In genomic region chr17:18412001-18412538, GRCh38 we compare ENCODE assay signal across 11 cellular contexts. TPM values are rescaled to one million over a fixed set of nuclear protein-coding genes. Genes with fewer than 3 reads are reported as not detected.
DNase-seq lines count a peak whose midpoint lies in the region; ATAC-seq, FAIRE-seq and TF ChIP-seq lines count a peak whose summit lies in the region.
"Not testable (repeated sequence)": the region's sequence is repeated elsewhere in the genome, so short reads cannot be mapped to it uniquely, and the experiment has no call there.
"Had no signal": no experiment of that assay in that cellular context is flagged by ENCODE, and none has a peak within 500 bp of the region (broad histone marks: within the 10 kb centered on the region; RNA-seq: fewer than 3 reads in every experiment).

No MANE protein-coding gene starts in this region.

- peak; percentile 49 for ATAC-seq in GM19324 (IDR thresholded peaks at IDR 0.05; ENCODE audit: low FRiP score, unreplicated experiment)
- ATAC-seq in HG02678 (IDR thresholded peaks at IDR 0.05; ENCODE audit: unreplicated experiment) = peak; percentile 82
- peak; percentile 99 for ATAC-seq in activated CD4-positive, CD25-positive, alpha-beta regulatory T cell treated with anti-CD3 and anti-CD28 coated beads, Interleukin-2, amount 50 U/mL, for 24 hours
- ATAC-seq in lung (ENCODE audit: insufficient read depth, low FRiP score) = peak; percentile 83

- not testable (repeated sequence) for H3K36me3 ChIP-seq in BLaER1; HUES6 (ENCODE audit: control insufficient read depth, insufficient read depth, low read length); H1 (ENCODE audit: control insufficient read depth in 2 of 4, insufficient read depth in 4 of 4, low read length in 3 of 4); lung (ENCODE audit: control insufficient read depth in 2 of 2, insufficient read depth in 2 of 2, low read length in 2 of 2); skeletal muscle satellite cell (ENCODE audit: insufficient read depth, low read length)

- not testable (repeated sequence) for H3K56ac ChIP-seq in H1 (replicated peaks; ENCODE audit: insufficient read length, low read depth, low read length)

- not testable (repeated sequence) for H3K4ac ChIP-seq in H1 (replicated peaks; ENCODE audit: insufficient read length, low read depth, low read length)

- not testable (repeated sequence) for H4K91ac ChIP-seq in H1 (replicated peaks; ENCODE audit: insufficient read length, low read length)

- H2AK5ac ChIP-seq in H1 (ENCODE audit: low read depth, low read length) = not testable (repeated sequence)

- H3K79me1 ChIP-seq in H1 (ENCODE audit: low read depth, low read length) = not testable (repeated sequence)

- H3K4me3 ChIP-seq in BLaER1 = peak overlapping the region; percentile 68
- not testable (repeated sequence) for H3K4me3 ChIP-seq in HUES6 (ENCODE audit: low read depth, low read length); lung; skeletal muscle satellite cell (ENCODE audit: low read length)
- peak overlapping the region in 3 of 4 experiments; percentile 54 to 82 (median 76); a peak in 5 of 8 replicates for H3K4me3 ChIP-seq in H1 (ENCODE audit: extremely low read depth in 1 of 4, insufficient read depth in 2 of 4, low read depth in 3 of 4, low read length in 4 of 4)

- TF ChIP-seq CTCF in H1 (IDR thresholded peaks at IDR 0.05; ENCODE audit: control extremely low read depth in 1 of 3, insufficient read depth in 1 of 3, low read depth in 1 of 3, low read length in 3 of 3); lung (IDR thresholded peaks at IDR 0.05; ENCODE audit: control extremely low read depth, extremely low read depth): not testable (repeated sequence)

- not testable (repeated sequence) for TF ChIP-seq POLR2A in H1 (IDR thresholded peaks at IDR 0.05; ENCODE audit: control extremely low read depth in 1 of 2, low read depth in 2 of 2, low read length in 2 of 2)

- H3K9me3 ChIP-seq in BLaER1; HUES6 (ENCODE audit: control insufficient read depth, insufficient read depth, low read depth, low read length); H1 (ENCODE audit: insufficient read depth in 2 of 2, low read depth in 1 of 2, low read length in 1 of 2); lung (ENCODE audit: control insufficient read depth in 2 of 2, insufficient read depth in 1 of 2, low read length in 1 of 2); skeletal muscle satellite cell (replicated peaks; ENCODE audit: low read length): not testable (repeated sequence)

- H3K27me3 ChIP-seq in BLaER1; HUES6 (ENCODE audit: control insufficient read depth, insufficient read depth, low read length); H1 (replicated peaks in 1 of 4; ENCODE audit: control insufficient read depth in 3 of 4, extremely low read depth in 1 of 4, insufficient read depth in 3 of 4, low read length in 3 of 4); lung (ENCODE audit: control insufficient read depth, insufficient read depth); skeletal muscle satellite cell (ENCODE audit: control insufficient read depth, insufficient read depth, low read length): not testable (repeated sequence)

- not testable (repeated sequence) for H2AFZ ChIP-seq in H1 (ENCODE audit: low read length)

- not testable (repeated sequence) for H3K79me2 ChIP-seq in H1 (ENCODE audit: control insufficient read depth in 1 of 2, insufficient read depth in 2 of 2, low read length in 2 of 2)

- peak; percentile 66 for FAIRE-seq in H1 (lab: Jason Lieb, UNC)

- not testable (repeated sequence) for H4K5ac ChIP-seq in H1 (ENCODE audit: insufficient read length, low read depth, low read length)

- not testable (repeated sequence) for H4K20me1 ChIP-seq in BLaER1; H1 (replicated peaks in 1 of 2; ENCODE audit: control insufficient read depth in 1 of 2, insufficient read depth in 2 of 2, low read length in 2 of 2)

- H3K14ac ChIP-seq in H1 (ENCODE audit: insufficient read length) = not testable (repeated sequence)

- not testable (repeated sequence) for TF ChIP-seq RAD21 in H1 (IDR thresholded peaks at IDR 0.05 in 1 of 2, conservative IDR thresholded peaks at IDR 0.05 in 1 of 2; ENCODE audit: low read depth in 2 of 2, low read length in 2 of 2)

- POLR2A ChIA-PET in H1 (lab: Charles Lee; ENCODE audit: partially characterized antibody) = not testable (repeated sequence)

- TF ChIP-seq EP300 in H1 (IDR thresholded peaks at IDR 0.05; ENCODE audit: borderline replicate concordance in 1 of 2, low read depth in 2 of 2, low read length in 2 of 2) = not testable (repeated sequence)

- H2BK5ac ChIP-seq in H1 (ENCODE audit: low read depth, low read length) = 0 out of 2 replicates have a peak overlapping the region, but pooled peaks have one; percentile 91

- not testable (repeated sequence) for H2BK15ac ChIP-seq in H1 (ENCODE audit: low read length)

- DNase-seq in H1 (ENCODE audit: low read depth in 1 of 2, low spot score in 2 of 2); lung (ENCODE audit: low spot score): not testable (repeated sequence)

- peak overlapping the region; percentile 82 for H3K27ac ChIP-seq in BLaER1
- H3K27ac ChIP-seq in HUES6 (ENCODE audit: low read depth, low read length) = peak overlapping the region; percentile 90; the same call in 1 of the 2 replicates
- not testable (repeated sequence) for H3K27ac ChIP-seq in H1 (ENCODE audit: low read depth, low read length); lung (ENCODE audit: low read depth in 1 of 2, low read length in 1 of 2)

- H2BK120ac ChIP-seq in H1 (replicated peaks; ENCODE audit: low read depth, low read length) = not testable (repeated sequence)

- H3K4me1 ChIP-seq in BLaER1 = peaks cover 17% of the 10 kb centered on the region
- H3K4me1 ChIP-seq in HUES6 (ENCODE audit: control insufficient read depth, insufficient read depth, low read length); H1 (replicated peaks in 1 of 4; ENCODE audit: control insufficient read depth in 3 of 4, insufficient read depth in 4 of 4, low read length in 3 of 4); lung (ENCODE audit: control insufficient read depth in 2 of 2, insufficient read depth in 2 of 2, low read length in 2 of 2); skeletal muscle satellite cell (ENCODE audit: control insufficient read depth, insufficient read depth, low read length): not testable (repeated sequence)

- not testable (repeated sequence) for H2BK20ac ChIP-seq in H1 (ENCODE audit: low read length)

- H2BK12ac ChIP-seq in H1 (ENCODE audit: low read depth, low read length) = not testable (repeated sequence)

- H3K9ac ChIP-seq in BLaER1 (peak overlapping the region; percentile 78), skeletal muscle satellite cell (ENCODE audit: low read depth, low read length) (peak overlapping the region; percentile 80)
- H3K9ac ChIP-seq in HUES6 (ENCODE audit: low read length); H1 (replicated peaks in 1 of 4; ENCODE audit: extremely low read depth in 1 of 4, low read depth in 3 of 4, low read length in 3 of 4): not testable (repeated sequence)

- not testable (repeated sequence) for H4K8ac ChIP-seq in H1 (ENCODE audit: extremely low read depth, insufficient read depth, low read length)

- WGBS in H1 (ENCODE audit: extremely low coverage in 1 of 2, insufficient coverage in 1 of 2, insufficient read length in 1 of 2, insufficient replicate concordance in 2 of 2, low coverage in 1 of 2, low lambda C conversion rate in 2 of 2, missing lambda C conversion rate in 1 of 2), 2 experiments = no CpG with 5 or more reads among the region's 32 CpGs
- no CpG with 5 or more reads among the region's 32 CpGs for WGBS in lung, 2 donors

- not testable (repeated sequence) for H3K23ac ChIP-seq in H1 (ENCODE audit: insufficient read length)

- H3K18ac ChIP-seq in H1 (ENCODE audit: extremely low read depth, low read length) = not testable (repeated sequence)

- not testable (repeated sequence) for H3K23me2 ChIP-seq in H1 (ENCODE audit: low read depth, low read length)

- H3K4me2 ChIP-seq in BLaER1; skeletal muscle satellite cell (ENCODE audit: low read length): not testable (repeated sequence)
- peak overlapping the region in 1 of 2 experiments; percentile 76; a peak in 1 of 4 replicates for H3K4me2 ChIP-seq in H1 (ENCODE audit: insufficient read depth in 1 of 2, low read depth in 2 of 2, low read length in 2 of 2)

- CTCF ChIA-PET in H1 (lab: Charles Lee; ENCODE audit: partially characterized antibody) = not testable (repeated sequence)

RNA-seq across cellular contexts. Expression of gene EVPLL, which starts 34.5 kb away (rescaled TPM):
- total RNA-seq in H1 (2021; fragmentation: NEBNext Ultra II Directional; extraction: Animal tissue kit (Norgen Biotek cat#: 25700)) = not detected in 2 replicates
- polyA plus RNA-seq in H1 (2011; rRNA removed) = 0.06 and 0.13 TPM in 2 replicates
- 0.22 TPM for polyA plus RNA-seq in H1 (2011; cell fraction: cytosol; rRNA removed)
- 0.29 TPM for polyA plus RNA-seq in H1 (2011; cell fraction: nucleus; rRNA removed)
- not detected in 4 replicates for polyA plus RNA-seq in H1 (2012, experiment 1 of 2)
- polyA plus RNA-seq in H1 (2012, experiment 2 of 2) = not detected
- polyA plus RNA-seq in H1 (2013, experiment 1 of 2) = not detected
- polyA plus RNA-seq in H1 (2013, experiment 2 of 2) = 0.09 TPM
- 0.69 TPM in 1 of 2 replicates, not detected in the other for polyA minus RNA-seq in H1 (2011; rRNA and poly(A)+ RNA removed)
- polyA minus RNA-seq in H1 (2011; cell fraction: cytosol; rRNA and poly(A)+ RNA removed) = not detected
- not detected for polyA minus RNA-seq in H1 (2011; cell fraction: nucleus; rRNA and poly(A)+ RNA removed)
- total RNA-seq in lung = 1 to 10 TPM; 1.1 to 4.0 TPM
- polyA plus RNA-seq in lung = 1 to 10 TPM; 2.0 to 4.3 TPM
- total RNA-seq in skeletal muscle satellite cell (2012; rRNA removed) = not detected in 2 replicates
- total RNA-seq: frontal cortex, posterior vena cava had no signal
- polyA plus RNA-seq: AG04450 had no signal

RNA-seq across cellular contexts. Expression of gene SHMT1, which starts 48.7 kb away (rescaled TPM):
- 38.0 and 39.3 TPM in 2 replicates for total RNA-seq in H1 (2021; fragmentation: NEBNext Ultra II Directional; extraction: Animal tissue kit (Norgen Biotek cat#: 25700))
- polyA plus RNA-seq in H1 (2011; rRNA removed) = 30.7 and 31.9 TPM in 2 replicates
- 34.5 TPM for polyA plus RNA-seq in H1 (2011; cell fraction: cytosol; rRNA removed)
- 52.6 TPM for polyA plus RNA-seq in H1 (2011; cell fraction: nucleus; rRNA removed)
- polyA plus RNA-seq in H1 (2012, experiment 1 of 2) = 32.8 to 39.7 TPM (median 36.5 TPM) in 4 replicates
- polyA plus RNA-seq in H1 (2012, experiment 2 of 2) = 30.7 TPM
- 27.3 TPM for polyA plus RNA-seq in H1 (2013, experiment 1 of 2)
- 24.1 TPM for polyA plus RNA-seq in H1 (2013, experiment 2 of 2)
- 36.3 and 41.1 TPM in 2 replicates for polyA minus RNA-seq in H1 (2011; rRNA and poly(A)+ RNA removed)
- polyA minus RNA-seq in H1 (2011; cell fraction: cytosol; rRNA and poly(A)+ RNA removed) = 19.5 TPM
- 37.4 TPM for polyA minus RNA-seq in H1 (2011; cell fraction: nucleus; rRNA and poly(A)+ RNA removed)
- 10 to 100 TPM; 14.2 to 42.3 TPM for total RNA-seq in lung
- polyA plus RNA-seq in lung = 10 to 100 TPM; 21.9 to 28.7 TPM
- 8.3 and 17.2 TPM in 2 replicates for total RNA-seq in skeletal muscle satellite cell (2012; rRNA removed)

Comparison
In these comparisons a context has a peak if more than half of its experiments do, and no peak if none do; other contexts are left out.
1. ATAC-seq: peak in every context shown above with its lines; median percentile 99 in activated CD4-positive, CD25-positive, alpha-beta regulatory T cell treated with anti-CD3 and anti-CD28 coated beads, Interleukin-2, amount 50 U/mL, for 24 hours; 83 in lung; 82 in HG02678; 49 in GM19324.